23 cellular contexts compared by ENCODE assay signal in the genomic region with DNA sequence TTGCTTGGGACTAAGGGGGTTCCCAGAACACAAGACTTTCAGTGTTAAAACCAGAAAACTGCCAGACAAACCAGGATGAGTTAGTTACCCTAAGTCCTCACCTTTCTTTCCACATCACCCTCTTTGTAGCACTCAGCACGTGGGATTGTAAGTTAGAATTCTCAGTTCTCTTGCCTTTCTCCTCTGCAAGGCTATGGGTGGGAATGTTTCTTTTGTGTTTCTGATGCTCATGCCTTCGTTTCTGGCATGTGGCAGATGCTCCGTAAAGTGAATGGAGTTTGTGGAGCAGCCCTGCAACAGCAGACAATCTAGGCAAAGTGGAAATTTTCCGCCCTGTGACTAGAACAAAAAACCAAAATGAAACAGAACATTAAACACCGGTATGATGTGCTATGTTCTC.
DNase-seq lines count a peak whose midpoint lies in the region; ATAC-seq, FAIRE-seq and TF ChIP-seq lines count a peak whose summit lies in the region.
"Had no signal": no experiment of that assay in that cellular context is flagged by ENCODE, and none has a peak within 500 bp of the region (broad histone marks: within the 10 kb centered on the region; RNA-seq: fewer than 3 reads in every experiment).

No MANE protein-coding gene starts in this region.

- peak overlapping the region; percentile 43 for H3K27ac ChIP-seq in cardiac muscle cell
- no peak overlapping the region for H3K27ac ChIP-seq in right cardiac atrium (ENCODE audit: low read length)
- peak overlapping the region; percentile 10 for H3K27ac ChIP-seq in mesenchymal stem cell (ENCODE audit: low read length, poor library complexity, severe bottlenecking)
- H3K27ac ChIP-seq in vagina = peak overlapping the region; percentile 12
- H3K27ac ChIP-seq in adrenal gland = peak overlapping the region in 2 of 5 donors; percentile 30 to 45
- H3K27ac ChIP-seq: gastrocnemius medialis, skin epidermis, upper lobe of right lung had no signal

- H3K4me3 ChIP-seq in cardiac muscle cell (no peak overlapping the region), right cardiac atrium (ENCODE audit: low read length) (no peak overlapping the region), bronchial epithelial cell (ENCODE audit: low read depth, low read length) (no peak overlapping the region), mesenchymal stem cell (ENCODE audit: insufficient read depth in 1 of 2, low read depth in 1 of 2, low read length in 2 of 2) (no peak overlapping the region), vagina (no peak overlapping the region), adrenal gland (peak overlapping the region in 1 of 4 donors; percentile 10)
- H3K4me3 ChIP-seq: gastrocnemius medialis, skin epidermis, upper lobe of right lung had no signal

- H3K18ac ChIP-seq in mesenchymal stem cell (ENCODE audit: low read depth in 1 of 2, low read length in 2 of 2) = no peak overlapping the region

- no peak overlapping the region for H4K91ac ChIP-seq in mesenchymal stem cell (ENCODE audit: low read length)

- H2BK120ac ChIP-seq in mesenchymal stem cell (ENCODE audit: low read depth, low read length) = peak overlapping the region; percentile 6

- no peak overlapping the region for H3K4ac ChIP-seq in mesenchymal stem cell (ENCODE audit: low read depth in 1 of 2, low read length in 2 of 2)

- no peak overlapping the region for H2BK15ac ChIP-seq in mesenchymal stem cell (ENCODE audit: low read depth, poor library complexity, severe bottlenecking)

- TF ChIP-seq CTCF in cardiac muscle cell (IDR thresholded peaks at IDR 0.05; ENCODE audit: low read depth, low read length) (no peak), bronchial epithelial cell (IDR thresholded peaks at IDR 0.05; ENCODE audit: insufficient read depth, low read length, severe bottlenecking) (no peak), vagina (IDR thresholded peaks at IDR 0.05) (no peak), adrenal gland (IDR thresholded peaks at IDR 0.05) (no peak)

- peak overlapping the region; percentile 59 for H2AFZ ChIP-seq in mesenchymal stem cell (ENCODE audit: low read depth, low read length)

- no peaks in the 10 kb centered on the region for H3K36me3 ChIP-seq in cardiac muscle cell
- H3K36me3 ChIP-seq in bronchial epithelial cell (ENCODE audit: control insufficient read depth, insufficient read depth, low read length) = no peaks in the 10 kb centered on the region
- H3K36me3 ChIP-seq in mesenchymal stem cell (ENCODE audit: control insufficient read depth in 1 of 2, insufficient read depth in 2 of 2, low read depth in 1 of 2, low read length in 2 of 2) = no peaks in the 10 kb centered on the region
- no peaks in the 10 kb centered on the region for H3K36me3 ChIP-seq in vagina
- H3K36me3 ChIP-seq in adrenal gland (replicated peaks in 1 of 2) = no peaks in the 10 kb centered on the region
- H3K36me3 ChIP-seq: gastrocnemius medialis, upper lobe of right lung had no signal

- H3K23ac ChIP-seq in mesenchymal stem cell (ENCODE audit: low read length in 2 of 2) = no peak overlapping the region

- H2BK5ac ChIP-seq in mesenchymal stem cell (ENCODE audit: low read depth, low read length, poor library complexity, severe bottlenecking) = no peak overlapping the region

- no peak overlapping the region for H2AK5ac ChIP-seq in mesenchymal stem cell (ENCODE audit: low read length, severe bottlenecking)

- no peak for DNase-seq in cardiac muscle cell (ENCODE audit: low read depth in 1 of 2, low spot score in 1 of 2)
- no peak for DNase-seq in right cardiac atrium
- no peak for DNase-seq in bronchial epithelial cell (ENCODE audit: low read depth)
- DNase-seq in mesenchymal stem cell = no peak
- no peak for DNase-seq in vagina (ENCODE audit: extremely low spot score in 2 of 2)
- DNase-seq in HK-2 (ENCODE audit: unreplicated experiment) = no peak
- no peak for DNase-seq in activated CD8-positive, alpha-beta memory T cell treated with anti-CD3 and anti-CD28 coated beads for 24 hours
- no peak for DNase-seq in adrenal gland
- DNase-seq: activated CD4-positive, alpha-beta T cell treated with anti-CD3 and anti-CD28 coated beads, Interleukin-2, amount 10 ng/mL, durations not matched to agents 24 days and 14 days; activated naive CD8-positive, alpha-beta T cell treated with anti-CD3 and anti-CD28 coated beads, Interleukin-2, amount 50 U/mL, for 24 hours; activated T-cell treated with anti-CD3 and anti-CD28 coated beads, Interleukin-2, amount 50 U/mL, for 24 hours; cerebellar nuclear complex; gastrocnemius medialis; H7; immature natural killer cell; IMR-90; NCI-H1092; occipital lobe; PC-3; upper lobe of right lung had no signal

- H4K8ac ChIP-seq in mesenchymal stem cell (ENCODE audit: low read length) = no peak overlapping the region

- WGBS in right cardiac atrium = 76% methylated on average over 5 of the region's 5 CpGs
- WGBS in mesenchymal stem cell = 75% methylated on average over 4 of the region's 5 CpGs
- 52 to 70% (median 58%) methylated on average over 5 of the region's 5 CpGs for WGBS in adrenal gland, 4 donors

- TF ChIP-seq POLR2A in vagina (IDR thresholded peaks at IDR 0.05) = no peak
- TF ChIP-seq POLR2A in adrenal gland (IDR thresholded peaks at IDR 0.05) = no peak

- intact Hi-C loops in right cardiac atrium (cut with DNase I) = no loop called here
- intact Hi-C loops in vagina (cut with DNase I) = no loop called here
- intact Hi-C loops in adrenal gland (cut with DNase I) = no loop called here

- H3K27me3 ChIP-seq in cardiac muscle cell (no peaks in the 10 kb centered on the region), right cardiac atrium (ENCODE audit: control insufficient read depth, insufficient read depth) (no peaks in the 10 kb centered on the region), bronchial epithelial cell (ENCODE audit: control insufficient read depth, insufficient read depth, low read length) (no peaks in the 10 kb centered on the region), mesenchymal stem cell (ENCODE audit: control insufficient read depth in 1 of 2, insufficient read depth in 1 of 2, low read length in 2 of 2) (peaks cover 0 to 17% of the 10 kb centered on the region in 2 experiments), vagina (no peaks in the 10 kb centered on the region), adrenal gland (no peaks in the 10 kb centered on the region)
- H3K27me3 ChIP-seq: gastrocnemius medialis, upper lobe of right lung had no signal

- H3K9ac ChIP-seq in mesenchymal stem cell (ENCODE audit: low read length) = no peak overlapping the region

- H3K4me2 ChIP-seq in mesenchymal stem cell (ENCODE audit: low read length, poor library complexity, severe bottlenecking) = no peak overlapping the region

- H3K9me3 ChIP-seq in cardiac muscle cell (ENCODE audit: low read depth) (no peaks in the 10 kb centered on the region), right cardiac atrium (ENCODE audit: control insufficient read depth, low read length) (no peaks in the 10 kb centered on the region), mesenchymal stem cell (ENCODE audit: control insufficient read depth, low read length) (no peaks in the 10 kb centered on the region), vagina (no peaks in the 10 kb centered on the region), adrenal gland (replicated peaks in 1 of 3) (no peaks in the 10 kb centered on the region)
- H3K9me3 ChIP-seq: gastrocnemius medialis, upper lobe of right lung had no signal

- peak; percentile 81 for FAIRE-seq in bronchial epithelial cell (lab: Jason Lieb, UNC)

- H3K4me1 ChIP-seq in cardiac muscle cell (ENCODE audit: low read depth) (peaks cover 7% of the 10 kb centered on the region), right cardiac atrium (ENCODE audit: control insufficient read depth, insufficient read depth, low read length) (peaks cover 3% of the 10 kb centered on the region), mesenchymal stem cell (ENCODE audit: control insufficient read depth, insufficient read depth, low read depth, low read length) (peaks cover 2% of the 10 kb centered on the region), vagina (no peaks in the 10 kb centered on the region), adrenal gland (replicated peaks in 1 of 2) (peaks cover 18 to 25% of the 10 kb centered on the region in 2 donors)

- no peaks in the 10 kb centered on the region for H3K79me1 ChIP-seq in mesenchymal stem cell (replicated peaks; ENCODE audit: low read length, poor library complexity, severe bottlenecking)

- peak overlapping the region; percentile 18 to 59 for H2BK12ac ChIP-seq in mesenchymal stem cell (ENCODE audit: low read length in 2 of 2)

- no peak overlapping the region for H3K14ac ChIP-seq in mesenchymal stem cell (ENCODE audit: low read length in 2 of 2)

- ATAC-seq in right cardiac atrium = no peak
- ATAC-seq: activated naive CD8-positive, alpha-beta T cell treated with anti-CD3 and anti-CD28 coated beads, Interleukin-2, amount 50 U/mL, for 24 hours; gastrocnemius medialis; PC-3; SK-N-SH treated with all-trans-retinoic acid at 6 μM for 48 hours; stimulated activated effector memory CD8-positive, alpha-beta T cell treated with anti-CD3 and anti-CD28 coated beads, Interleukin-12 subunit alpha, Interleukin-12 subunit beta, amount 100 ng/mL, for 72 hours; upper lobe of right lung had no signal
